ENCODE assay signal across 26 cellular contexts in genomic region chr13:52414051-52414450, GRCh38. TPM values are rescaled to one million over a fixed set of nuclear protein-coding genes. Genes with fewer than 3 reads are reported as not detected.
DNase-seq lines count a peak whose midpoint lies in the region; ATAC-seq, FAIRE-seq and TF ChIP-seq lines count a peak whose summit lies in the region.
"Had no signal": no experiment of that assay in that cellular context is flagged by ENCODE, and none has a peak within 500 bp of the region (broad histone marks: within the 10 kb centered on the region; RNA-seq: fewer than 3 reads in every experiment).

No MANE protein-coding gene starts in this region.

- no peak overlapping the region for H3K4me3 Mint-ChIP-seq in activated CD4-positive, alpha-beta memory T cell treated with anti-CD3 and anti-CD28 coated beads for 36 hours
- H3K4me3 Mint-ChIP-seq: activated naive CD4-positive, alpha-beta T cell treated with anti-CD3 and anti-CD28 coated beads for 36 hours; activated T-cell treated with anti-CD3 and anti-CD28 coated beads, Interleukin-2, amount 50 U/mL, for 72 hours; nephron progenitor cell had no signal

- no peak for DNase-seq in cardiac muscle cell (ENCODE audit: low read depth in 1 of 2, low spot score in 1 of 2)
- DNase-seq in left ventricle myocardium superior, result no peak
- peak; percentile 66 for DNase-seq in bronchial epithelial cell (ENCODE audit: low read depth)
- no peak for DNase-seq in mesenchymal stem cell
- no peak for DNase-seq in activated CD4-positive, alpha-beta memory T cell treated with anti-CD3 and anti-CD28 coated beads for 36 hours
- DNase-seq in posterior vena cava (ENCODE audit: low spot score), result no peak
- DNase-seq: activated naive CD4-positive, alpha-beta T cell treated with anti-CD3 and anti-CD28 coated beads for 36 hours; activated T-cell treated with anti-CD3 and anti-CD28 coated beads, Interleukin-2, amount 50 U/mL, for 72 hours; anterior cingulate cortex; C1 segment of cervical spinal cord; Calu3; KG1; NCI-H1694; NCI-H510A; nephron progenitor cell; NK-92 treated with Interleukin-12 subunit alpha and Interleukin-12 subunit beta, amount 100 ng/mL, for 24 hours; posterior cingulate gyrus; SJCRH30; stimulated activated CD4-positive, alpha-beta T cell treated with anti-CD3 and anti-CD28 coated beads, Interleukin-2, amount 100 ng/mL, for 24 hours; T-helper 1 cell had no signal

- peak overlapping the region; percentile 7 for H4K8ac ChIP-seq in mesenchymal stem cell (ENCODE audit: low read length)

- no peak overlapping the region for H3K14ac ChIP-seq in mesenchymal stem cell (ENCODE audit: low read length in 2 of 2)

- H3K4me3 ChIP-seq in cardiac muscle cell, result no peak overlapping the region
- H3K4me3 ChIP-seq in bronchial epithelial cell (ENCODE audit: low read depth, low read length), result no peak overlapping the region
- peak overlapping the region in 1 of 2 experiments; percentile 4 for H3K4me3 ChIP-seq in mesenchymal stem cell (ENCODE audit: insufficient read depth in 1 of 2, low read depth in 1 of 2, low read length in 2 of 2)
- H3K4me3 ChIP-seq in thymus (ENCODE audit: low read length), result no peak overlapping the region
- H3K4me3 ChIP-seq: SJCRH30 had no signal

- CTCF ChIA-PET in activated CD4-positive, alpha-beta memory T cell treated with anti-CD3 and anti-CD28 coated beads for 36 hours (lab: Charles Lee), result no interaction called here

- H3K9ac ChIP-seq in mesenchymal stem cell (ENCODE audit: low read length), result peak overlapping the region; percentile 67

- H3K18ac ChIP-seq in mesenchymal stem cell (ENCODE audit: low read depth in 1 of 2, low read length in 2 of 2), result no peak overlapping the region

- H3K36me3 ChIP-seq in cardiac muscle cell (peaks cover 19% of the 10 kb centered on the region), bronchial epithelial cell (ENCODE audit: control insufficient read depth, insufficient read depth, low read length) (no peaks in the 10 kb centered on the region), mesenchymal stem cell (ENCODE audit: control insufficient read depth in 1 of 2, insufficient read depth in 2 of 2, low read depth in 1 of 2, low read length in 2 of 2) (peaks cover 4 to 57% of the 10 kb centered on the region in 2 experiments), thymus (ENCODE audit: control insufficient read depth, insufficient read depth) (peaks cover 20% of the 10 kb centered on the region)

- H3K4ac ChIP-seq in mesenchymal stem cell (ENCODE audit: low read depth in 1 of 2, low read length in 2 of 2), result no peak overlapping the region

- H3K27me3 Mint-ChIP-seq in activated CD4-positive, alpha-beta memory T cell treated with anti-CD3 and anti-CD28 coated beads for 36 hours, result no peaks in the 10 kb centered on the region

- no CpG with 5 or more reads among the region's 1 CpG for WGBS in mesenchymal stem cell
- 97% methylated on average over 1 of the region's 1 CpG for WGBS in thymus

- no peak overlapping the region for H3K27ac Mint-ChIP-seq in activated CD4-positive, alpha-beta memory T cell treated with anti-CD3 and anti-CD28 coated beads for 36 hours
- H3K27ac Mint-ChIP-seq: activated naive CD4-positive, alpha-beta T cell treated with anti-CD3 and anti-CD28 coated beads for 36 hours; nephron progenitor cell had no signal

- H2BK12ac ChIP-seq in mesenchymal stem cell (ENCODE audit: low read length in 2 of 2), result peak overlapping the region in 1 of 2 experiments; percentile 3

- peaks cover 7% of the 10 kb centered on the region for H3K79me1 ChIP-seq in mesenchymal stem cell (replicated peaks; ENCODE audit: low read length, poor library complexity, severe bottlenecking)

- intact Hi-C loops in left ventricle myocardium superior (cut with micrococcal nuclease) (no loop called here), posterior vena cava (cut with DNase I) (no loop called here)
- intact Hi-C loops in activated CD4-positive, alpha-beta memory T cell treated with anti-CD3 and anti-CD28 coated beads for 36 hours (cut with micrococcal nuclease), result no loop called here

- H3K9me3 ChIP-seq in cardiac muscle cell (ENCODE audit: low read depth) (no peaks in the 10 kb centered on the region), mesenchymal stem cell (ENCODE audit: control insufficient read depth, low read length) (no peaks in the 10 kb centered on the region), thymus (ENCODE audit: control insufficient read depth) (no peaks in the 10 kb centered on the region)
- H3K9me3 ChIP-seq: SJCRH30 had no signal

- ATAC-seq in left ventricle myocardium superior (no peak), GM18511 (IDR thresholded peaks at IDR 0.05; ENCODE audit: unreplicated experiment) (no peak)
- ATAC-seq: activated T-cell treated with anti-CD3 and anti-CD28 coated beads, Interleukin-2, amount 50 U/mL, for 72 hours; esophagus mucosa; Panc1 had no signal

- H3K9me3 Mint-ChIP-seq in activated CD4-positive, alpha-beta memory T cell treated with anti-CD3 and anti-CD28 coated beads for 36 hours, result no peaks in the 10 kb centered on the region
- H3K9me3 Mint-ChIP-seq: activated naive CD4-positive, alpha-beta T cell treated with anti-CD3 and anti-CD28 coated beads for 36 hours; activated T-cell treated with anti-CD3 and anti-CD28 coated beads, Interleukin-2, amount 50 U/mL, for 72 hours; nephron progenitor cell had no signal

- TF ChIP-seq CTCF in cardiac muscle cell (IDR thresholded peaks at IDR 0.05; ENCODE audit: low read depth, low read length), result no peak
- no peak for TF ChIP-seq CTCF in bronchial epithelial cell (IDR thresholded peaks at IDR 0.05; ENCODE audit: insufficient read depth, low read length, severe bottlenecking)

- H3K27ac ChIP-seq in cardiac muscle cell (peak overlapping the region; percentile 0), mesenchymal stem cell (ENCODE audit: low read length, poor library complexity, severe bottlenecking) (peak overlapping the region; percentile 84), thymus (ENCODE audit: low read depth) (peak overlapping the region; percentile 6)
- H3K27ac ChIP-seq: SJCRH30 had no signal

- H3K4me1 Mint-ChIP-seq in activated CD4-positive, alpha-beta memory T cell treated with anti-CD3 and anti-CD28 coated beads for 36 hours (ENCODE audit: low read depth), result peaks cover 2% of the 10 kb centered on the region
- H3K4me1 Mint-ChIP-seq: nephron progenitor cell had no signal

- H4K91ac ChIP-seq in mesenchymal stem cell (ENCODE audit: low read length), result no peak overlapping the region

- H2AFZ ChIP-seq in mesenchymal stem cell (ENCODE audit: low read depth, low read length), result no peak overlapping the region

- H3K27me3 ChIP-seq in cardiac muscle cell (no peaks in the 10 kb centered on the region), bronchial epithelial cell (ENCODE audit: control insufficient read depth, insufficient read depth, low read length) (no peaks in the 10 kb centered on the region), mesenchymal stem cell (ENCODE audit: control insufficient read depth in 1 of 2, insufficient read depth in 1 of 2, low read length in 2 of 2) (no peaks in the 10 kb centered on the region), thymus (ENCODE audit: control insufficient read depth, insufficient read depth) (no peaks in the 10 kb centered on the region)
- H3K27me3 ChIP-seq: SJCRH30 had no signal

- peak overlapping the region; percentile 85 for H2AK5ac ChIP-seq in mesenchymal stem cell (ENCODE audit: low read length, severe bottlenecking)

- H3K36me3 Mint-ChIP-seq in activated CD4-positive, alpha-beta memory T cell treated with anti-CD3 and anti-CD28 coated beads for 36 hours, result peaks cover 31% of the 10 kb centered on the region

- no peak overlapping the region for H3K4me2 ChIP-seq in mesenchymal stem cell (ENCODE audit: low read length, poor library complexity, severe bottlenecking)

- no peak overlapping the region for H2BK120ac ChIP-seq in mesenchymal stem cell (ENCODE audit: low read depth, low read length)

- H3K4me1 ChIP-seq in cardiac muscle cell (ENCODE audit: low read depth) (peaks cover 11% of the 10 kb centered on the region), mesenchymal stem cell (ENCODE audit: control insufficient read depth, insufficient read depth, low read depth, low read length) (peaks cover 10% of the 10 kb centered on the region), thymus (ENCODE audit: control insufficient read depth, insufficient read depth, low read length) (no peaks in the 10 kb centered on the region)

- FAIRE-seq in bronchial epithelial cell (lab: Jason Lieb, UNC), result peak; percentile 87
- FAIRE-seq: HTR-8/SVneo, TTC549 had no signal

- POLR2A ChIA-PET in activated CD4-positive, alpha-beta memory T cell treated with anti-CD3 and anti-CD28 coated beads for 36 hours (lab: Charles Lee), result no interaction called here

- H3K23ac ChIP-seq in mesenchymal stem cell (ENCODE audit: low read length in 2 of 2), result no peak overlapping the region

- H2BK5ac ChIP-seq in mesenchymal stem cell (ENCODE audit: low read depth, low read length, poor library complexity, severe bottlenecking), result peak overlapping the region; percentile 98

- no peak overlapping the region for H2BK15ac ChIP-seq in mesenchymal stem cell (ENCODE audit: low read depth, poor library complexity, severe bottlenecking)

RNA-seq across cellular contexts. Expression of gene THSD1, which starts 8.1 kb away (rescaled TPM):
- total RNA-seq in cardiac muscle cell (0.66 and 0.85 TPM in 2 replicates), left ventricle myocardium superior (5.0 TPM), bronchial epithelial cell (11.0 and 19.5 TPM in 2 replicates), posterior vena cava (1 to 10 TPM; 6.3 to 7.9 TPM)
- polyA plus RNA-seq in cardiac muscle cell (not detected in 2 replicates), thymus (3.3 TPM)
- 0.14 TPM for polyA plus RNA-seq in mesenchymal stem cell (2013, experiment 1 of 2)
- 0.07 TPM for polyA plus RNA-seq in mesenchymal stem cell (2013, experiment 2 of 2)
- under 1 TPM; 0.12 to 0.22 TPM for total RNA-seq in activated CD4-positive, alpha-beta memory T cell treated with anti-CD3 and anti-CD28 coated beads for 36 hours

RNA-seq across cellular contexts. Expression of gene VPS36, which starts 36.4 kb away (rescaled TPM):
- total RNA-seq in cardiac muscle cell (23.8 and 31.7 TPM in 2 replicates), left ventricle myocardium superior (34.7 TPM), bronchial epithelial cell (24.5 and 25.5 TPM in 2 replicates), posterior vena cava (10 to 100 TPM; 38.2 to 40.7 TPM)
- polyA plus RNA-seq in cardiac muscle cell (24.6 and 30.8 TPM in 2 replicates), thymus (29.6 TPM)
- 23.3 TPM for polyA plus RNA-seq in mesenchymal stem cell (2013, experiment 1 of 2)
- 24.1 TPM for polyA plus RNA-seq in mesenchymal stem cell (2013, experiment 2 of 2)
- total RNA-seq in activated CD4-positive, alpha-beta memory T cell treated with anti-CD3 and anti-CD28 coated beads for 36 hours, result 10 to 100 TPM; 24.7 to 26.6 TPM

RNA-seq across cellular contexts. Expression of gene CKAP2, which starts 41.2 kb away (rescaled TPM):
- 9.9 and 47.2 TPM in 2 replicates for total RNA-seq in cardiac muscle cell
- 24.9 and 82.6 TPM in 2 replicates for polyA plus RNA-seq in cardiac muscle cell
- total RNA-seq in left ventricle myocardium superior, result 7.2 TPM
- total RNA-seq in bronchial epithelial cell, result 6.6 and 8.6 TPM in 2 replicates
- polyA plus RNA-seq in mesenchymal stem cell (2013, experiment 1 of 2), result 22.2 TPM
- 23.1 TPM for polyA plus RNA-seq in mesenchymal stem cell (2013, experiment 2 of 2)
- 13.4 TPM for polyA plus RNA-seq in thymus
- total RNA-seq in activated CD4-positive, alpha-beta memory T cell treated with anti-CD3 and anti-CD28 coated beads for 36 hours, result 10 to 100 TPM; 60.4 to 63.8 TPM
- 1 to 10 TPM; 5.6 to 6.1 TPM for total RNA-seq in posterior vena cava

Comparison
In these comparisons a context has a peak if more than half of its experiments do, and no peak if none do; other contexts are left out.
1. H3K27ac ChIP-seq: peak in every context shown above with its lines; median percentile 84 in mesenchymal stem cell; 6 in thymus; 0 in cardiac muscle cell.